Comparison of ENCODE assay signal across 15 cellular contexts in genomic region chr2:227782804-227783203, GRCh38. TPM values are rescaled to one million over a fixed set of nuclear protein-coding genes. Genes with fewer than 3 reads are reported as not detected.
DNase-seq lines count a peak whose midpoint lies in the region; ATAC-seq lines count a peak whose summit lies in the region.
"Had no signal": no experiment of that assay in that cellular context is flagged by ENCODE, and none has a peak within 500 bp of the region (broad histone marks: within the 10 kb centered on the region; RNA-seq: fewer than 3 reads in every experiment).

No MANE protein-coding gene starts in this region.

- H3K4me3 ChIP-seq in SJSA1 = peak overlapping the region; percentile 22
- H3K4me3 ChIP-seq: GM23248 had no signal

- no peaks in the 10 kb centered on the region for H3K9me3 ChIP-seq in SJSA1 (replicated peaks)
- H3K9me3 ChIP-seq: adrenal gland had no signal

- peaks cover 7% of the 10 kb centered on the region for H3K4me1 ChIP-seq in SJSA1 (replicated peaks)
- H3K4me1 ChIP-seq: adrenal gland had no signal

- no peak for DNase-seq in activated naive CD4-positive, alpha-beta T cell treated with anti-CD3 and anti-CD28 coated beads, Interleukin-2, amount 50 U/mL, for 16 hours
- DNase-seq in SJSA1 (ENCODE audit: low read depth in 1 of 2, low spot score in 2 of 2) = peak in 1 of 2 experiments; percentile 7
- no peak for DNase-seq in stimulated activated naive B cell treated with anti-CD40 and anti-IgM and Interleukin-4, amounts not matched to agents 10 μg/mL and 1 μg/mL and 100 μg/mL, for 72 hours
- no peak for DNase-seq in HUDEP-2 (lab: John Stamatoyannopoulos, UW; ENCODE audit: unreplicated experiment in 76 of 76)
- no peak for DNase-seq in NCI-H1417 treated with DMSO at 0.1 percent for 48 hours (lab: John Stamatoyannopoulos, UW)
- no peak for DNase-seq in AG08396 (ENCODE audit: low spot score)
- DNase-seq: GM23248, NCI-H1694 treated with DMSO at 0.1 percent for 48 hours, right cardiac atrium had no signal

- no peaks in the 10 kb centered on the region for H3K4me1 Mint-ChIP-seq in activated naive CD4-positive, alpha-beta T cell treated with anti-CD3 and anti-CD28 coated beads, Interleukin-2, amount 50 U/mL, for 24 hours
- H3K4me1 Mint-ChIP-seq in stimulated activated naive B cell treated with anti-CD40 and anti-IgM and Interleukin-4, amounts not matched to agents 10 μg/mL and 1 μg/mL and 100 μg/mL, for 72 hours = peaks cover 12 to 16% of the 10 kb centered on the region in 2 donors

- no peaks in the 10 kb centered on the region for H3K27me3 ChIP-seq in SJSA1 (replicated peaks)
- H3K27me3 ChIP-seq: adrenal gland had no signal

- ATAC-seq in HG02642 (IDR thresholded peaks at IDR 0.05; ENCODE audit: poor library complexity, unreplicated experiment) = peak; percentile 36
- ATAC-seq in stimulated activated naive B cell treated with anti-CD40 and anti-IgM and Interleukin-4, amounts not matched to agents 10 μg/mL and 1 μg/mL and 100 μg/mL, for 72 hours (replicated peaks) = peak in 1 of 2 donors; percentile 7

- H3K27ac Mint-ChIP-seq in activated naive CD4-positive, alpha-beta T cell treated with anti-CD3 and anti-CD28 coated beads, Interleukin-2, amount 50 U/mL, for 24 hours = no peak overlapping the region
- peak overlapping the region; percentile 79 for H3K27ac Mint-ChIP-seq in stimulated activated naive B cell treated with anti-CD40 and anti-IgM and Interleukin-4, amounts not matched to agents 10 μg/mL and 1 μg/mL and 100 μg/mL, for 72 hours

- H3K9me3 Mint-ChIP-seq in activated naive CD4-positive, alpha-beta T cell treated with anti-CD3 and anti-CD28 coated beads, Interleukin-2, amount 50 U/mL, for 24 hours = no peaks in the 10 kb centered on the region
- H3K9me3 Mint-ChIP-seq in stimulated activated naive B cell treated with anti-CD40 and anti-IgM and Interleukin-4, amounts not matched to agents 10 μg/mL and 1 μg/mL and 100 μg/mL, for 72 hours = no peaks in the 10 kb centered on the region

- no peaks in the 10 kb centered on the region for H3K36me3 Mint-ChIP-seq in activated naive CD4-positive, alpha-beta T cell treated with anti-CD3 and anti-CD28 coated beads, Interleukin-2, amount 50 U/mL, for 24 hours
- H3K36me3 Mint-ChIP-seq in stimulated activated naive B cell treated with anti-CD40 and anti-IgM and Interleukin-4, amounts not matched to agents 10 μg/mL and 1 μg/mL and 100 μg/mL, for 72 hours = no peaks in the 10 kb centered on the region

- H3K27me3 Mint-ChIP-seq in activated naive CD4-positive, alpha-beta T cell treated with anti-CD3 and anti-CD28 coated beads, Interleukin-2, amount 50 U/mL, for 24 hours = no peaks in the 10 kb centered on the region
- peaks cover 14 to 17% of the 10 kb centered on the region in 2 donors for H3K27me3 Mint-ChIP-seq in stimulated activated naive B cell treated with anti-CD40 and anti-IgM and Interleukin-4, amounts not matched to agents 10 μg/mL and 1 μg/mL and 100 μg/mL, for 72 hours

- H3K27ac ChIP-seq in SJSA1 = no peak overlapping the region
- H3K27ac ChIP-seq: GM23248, VCaP had no signal

- H3K4me3 Mint-ChIP-seq in activated naive CD4-positive, alpha-beta T cell treated with anti-CD3 and anti-CD28 coated beads, Interleukin-2, amount 50 U/mL, for 24 hours = peak overlapping the region; percentile 48
- peak overlapping the region; percentile 70 to 77 for H3K4me3 Mint-ChIP-seq in stimulated activated naive B cell treated with anti-CD40 and anti-IgM and Interleukin-4, amounts not matched to agents 10 μg/mL and 1 μg/mL and 100 μg/mL, for 72 hours

- no peaks in the 10 kb centered on the region for H3K36me3 ChIP-seq in SJSA1
- H3K36me3 ChIP-seq: adrenal gland had no signal

RNA-seq across cellular contexts. Expression of gene CCL20, which starts 30.8 kb away (rescaled TPM):
- not detected in 2 replicates for total RNA-seq in SJSA1 (2014; rRNA removed; shearing (Covaris generic))
- total RNA-seq: GM23248, right cardiac atrium had no signal

RNA-seq across cellular contexts. Expression of gene SCYGR8, which starts 37.1 kb away (rescaled TPM):
- not detected in 2 replicates for total RNA-seq in SJSA1 (2014; rRNA removed; shearing (Covaris generic))
- total RNA-seq: adrenal gland, GM23248, mesenteric fat pad, right cardiac atrium, ureter had no signal

RNA-seq across cellular contexts. Expression of gene SCYGR7, which starts 54.7 kb away (rescaled TPM):
- not detected in 2 replicates for total RNA-seq in SJSA1 (2014; rRNA removed; shearing (Covaris generic))
- total RNA-seq: adrenal gland, GM23248, mesenteric fat pad, right cardiac atrium, ureter had no signal

RNA-seq across cellular contexts. Expression of gene SCYGR6, which starts 58.2 kb away (rescaled TPM):
- total RNA-seq in SJSA1 (2014; rRNA removed; shearing (Covaris generic)) = not detected in 2 replicates
- total RNA-seq: adrenal gland, GM23248, mesenteric fat pad, right cardiac atrium, ureter had no signal
